Comparison of ENCODE assay signal across 8 cellular contexts in the genomic region with DNA sequence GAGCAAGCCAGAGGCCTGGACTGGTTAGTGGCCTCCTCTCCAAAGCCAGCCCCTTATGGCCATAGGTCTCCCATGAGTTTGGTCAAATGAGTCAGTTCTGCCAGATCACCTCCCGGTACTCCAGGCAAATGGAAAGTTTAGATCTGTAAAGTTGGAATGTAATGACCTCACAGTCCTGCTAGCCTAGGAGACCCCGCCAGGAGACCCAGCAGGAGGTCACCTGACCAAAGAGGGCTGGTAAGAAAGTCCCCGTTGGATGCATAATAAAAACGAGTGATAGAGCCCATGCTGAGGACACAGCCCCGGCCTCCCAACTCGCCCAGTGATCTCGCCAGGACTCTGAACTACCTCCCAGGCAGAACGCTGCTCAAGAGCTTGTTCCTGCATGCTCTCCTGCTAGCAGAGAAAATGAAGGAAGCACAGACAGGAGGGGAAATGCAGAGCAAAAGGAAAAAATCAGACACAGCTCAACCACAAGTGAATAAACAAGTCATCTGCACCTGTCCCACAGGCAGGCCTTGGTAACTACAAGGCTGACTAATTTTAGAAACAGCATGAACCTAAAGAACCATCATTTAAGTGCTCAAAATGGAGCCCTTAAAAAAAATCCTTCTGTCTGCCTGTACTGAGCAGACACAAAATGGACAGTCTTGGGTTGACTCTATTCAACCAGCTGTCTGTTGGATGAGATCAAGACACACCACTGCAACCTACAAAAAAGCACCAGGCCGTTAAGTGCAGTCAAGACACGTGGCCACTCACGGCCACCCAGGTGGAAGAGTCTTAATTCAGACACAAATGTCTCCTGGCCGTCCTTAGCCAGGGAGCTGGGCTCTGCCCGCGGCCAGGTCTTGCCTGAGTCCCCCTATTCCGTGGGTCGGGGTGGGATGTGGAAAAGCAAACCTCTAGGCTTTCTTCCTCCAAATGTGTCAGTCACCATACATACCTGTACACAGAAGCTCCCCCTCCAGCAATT. TPM values are rescaled to one million over a fixed set of nuclear protein-coding genes. Genes with fewer than 3 reads are reported as not detected.
DNase-seq lines count a peak whose midpoint lies in the region; ATAC-seq, FAIRE-seq and TF ChIP-seq lines count a peak whose summit lies in the region.

No MANE protein-coding gene starts in this region.

- H3K36me3 ChIP-seq in pancreas: no peaks in the 10 kb centered on the region

- FAIRE-seq in pancreas (lab: Jason Lieb, UNC): no peak

- WGBS in pancreas, 2 donors: 38 to 44% methylated on average over 16 of the region's 16 CpGs

- H3K4me1 ChIP-seq in pancreas: peaks cover 18 to 27% (median 22%) of the 10 kb centered on the region in 3 donors

- no peaks in the 10 kb centered on the region for H3K9me3 ChIP-seq in pancreas

- no peaks in the 10 kb centered on the region for H3K27me3 ChIP-seq in pancreas

- peak; percentile 54 for ATAC-seq in GM18511 (IDR thresholded peaks at IDR 0.05; ENCODE audit: unreplicated experiment)
- peak; percentile 52 to 78 (median 73) for ATAC-seq in pancreas
- no peak for ATAC-seq in GM19328 (IDR thresholded peaks at IDR 0.05; ENCODE audit: unreplicated experiment)

- intact Hi-C loops in pancreas (cut with DNase I): no loop called here

- TF ChIP-seq CTCF in pancreas (IDR thresholded peaks at IDR 0.05) (no peak), GM13977 (IDR thresholded peaks at IDR 0.05; ENCODE audit: extremely low read depth, insufficient read depth, missing control alignments) (no peak)

- in situ Hi-C loops in GM13977 (cut with MboI; ENCODE audit: low pct_unique_long_range_greater_than_20kb, low sequenced_read_pairs, unreplicated experiment): no loop called here

- peak overlapping the region; percentile 28 to 86 (median 72) for H3K27ac ChIP-seq in pancreas

- peak overlapping the region in 1 of 4 donors; percentile 4 for H3K4me3 ChIP-seq in pancreas

- DNase-seq in NCI-H146 treated with DMSO at 0.1 percent for 48 hours (lab: John Stamatoyannopoulos, UW; ENCODE audit: unreplicated experiment): peak; percentile 15
- DNase-seq in dermis microvascular lymphatic vessel endothelial cell (ENCODE audit: low read depth in 2 of 2): peak; percentile 37 to 38
- DNase-seq in pancreas: peak in 3 of 6 donors; percentile 45 to 65 (median 47)
- DNase-seq in globus pallidus (ENCODE audit: low spot score): no peak
- no peak for DNase-seq in NOMO-1 treated with DMSO at 0.1 percent for 48 hours (lab: John Stamatoyannopoulos, UW; ENCODE audit: unreplicated experiment)
- DNase-seq in GM13977 (ENCODE audit: low spot score): no peak

RNA-seq across cellular contexts. Expression of gene CDIP1, which starts 9.2 kb away (rescaled TPM):
- 4.7 and 11.9 TPM in 2 replicates for total RNA-seq in dermis microvascular lymphatic vessel endothelial cell
- total RNA-seq in pancreas: 10 to 100 TPM; 16.3 to 20.1 (median 18.9) TPM
- polyA plus RNA-seq in pancreas: 10 to 100 TPM; 13.6 to 24.4 TPM

RNA-seq across cellular contexts. Expression of gene C16orf96, which starts 26.8 kb away (rescaled TPM):
- total RNA-seq in dermis microvascular lymphatic vessel endothelial cell (not detected in 2 replicates), pancreas (under 1 TPM; 0.28 to 0.47 (median 0.34) TPM)
- under 1 TPM; 0.30 to 0.31 TPM for polyA plus RNA-seq in pancreas

RNA-seq across cellular contexts. Expression of gene HMOX2, which starts 53.2 kb away (rescaled TPM):
- total RNA-seq in dermis microvascular lymphatic vessel endothelial cell (109 and 153 TPM in 2 replicates), pancreas (10 to 100 TPM; 12.8 to 22.0 (median 18.5) TPM)
- polyA plus RNA-seq in pancreas: 10 to 100 TPM; 18.9 to 29.6 TPM

RNA-seq across cellular contexts. Expression of gene NMRAL1, which starts 54.9 kb away (rescaled TPM):
- total RNA-seq in dermis microvascular lymphatic vessel endothelial cell (57.6 and 65.2 TPM in 2 replicates), pancreas (10 to 100 TPM; 21.9 to 40.0 (median 24.3) TPM)
- 10 to 100 TPM; 74.9 to 84.7 TPM for polyA plus RNA-seq in pancreas

Comparison
In these comparisons a context has a peak if more than half of its experiments do, and no peak if none do; other contexts are left out.
1. DNase-seq: peak in NCI-H146 treated with DMSO at 0.1 percent for 48 hours (single experiment) and dermis microvascular lymphatic vessel endothelial cell (2 of 2); none in globus pallidus (single experiment), NOMO-1 treated with DMSO at 0.1 percent for 48 hours (single experiment) and GM13977 (single experiment).